Comparison of ENCODE assay signal across 8 cellular contexts in the genomic region with DNA sequence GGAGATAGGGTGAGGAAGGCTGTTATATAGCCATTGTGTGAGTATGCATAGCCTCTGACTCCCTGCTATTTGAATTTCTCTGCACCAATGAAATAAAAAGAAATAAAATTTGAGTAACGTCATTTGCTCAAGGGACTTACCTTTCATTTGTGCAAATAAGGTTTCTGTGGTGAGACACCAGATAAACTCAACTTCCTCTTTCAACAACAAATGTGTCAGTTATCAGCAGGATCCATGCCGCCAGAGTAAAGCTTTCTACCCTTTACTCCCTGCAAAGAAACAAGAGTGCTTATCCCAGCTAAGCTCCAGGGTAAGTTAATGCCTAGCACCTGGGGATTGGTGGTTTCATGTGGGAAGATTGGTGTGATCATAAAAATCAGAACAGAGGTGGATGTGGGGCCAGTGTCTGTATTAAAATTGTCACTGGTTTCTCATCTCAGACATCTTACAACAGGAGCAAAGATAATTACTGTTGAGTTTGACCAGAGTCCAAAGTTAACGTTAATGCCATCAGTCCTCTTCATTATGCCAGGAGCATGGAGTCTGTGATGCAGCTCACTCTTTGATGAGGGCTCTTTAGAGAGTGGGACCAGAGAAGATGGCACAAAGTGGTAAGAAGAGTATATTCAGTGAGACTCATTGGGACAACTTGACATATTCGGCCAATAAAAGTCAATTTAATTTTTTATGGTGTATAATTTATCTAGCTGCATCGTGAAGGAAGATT. TPM values are rescaled to one million over a fixed set of nuclear protein-coding genes. Genes with fewer than 3 reads are reported as not detected.
A peak's percentile ranks its signal among the peaks of the same experiment; 100 is the strongest.
DNase-seq lines count a peak whose midpoint lies in the region; ATAC-seq and TF ChIP-seq lines count a peak whose summit lies in the region.

A gene with protein sequence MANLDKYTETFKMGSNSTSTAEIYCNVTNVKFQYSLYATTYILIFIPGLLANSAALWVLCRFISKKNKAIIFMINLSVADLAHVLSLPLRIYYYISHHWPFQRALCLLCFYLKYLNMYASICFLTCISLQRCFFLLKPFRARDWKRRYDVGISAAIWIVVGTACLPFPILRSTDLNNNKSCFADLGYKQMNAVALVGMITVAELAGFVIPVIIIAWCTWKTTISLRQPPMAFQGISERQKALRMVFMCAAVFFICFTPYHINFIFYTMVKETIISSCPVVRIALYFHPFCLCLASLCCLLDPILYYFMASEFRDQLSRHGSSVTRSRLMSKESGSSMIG (plus strand): TSS at position 206 of the 727 bp plus-strand sequence. CDS start 15,130 bp downstream, outside the sequence.

- peaks cover 45% of the 10 kb centered on the region for H3K4me1 Mint-ChIP-seq in T-helper 1 cell treated with Interleukin-12 subunit alpha and Interleukin-12 subunit beta and Interleukin-4 antibody, amounts not matched to agents 30 μg/mL and 1 μg/mL, for 36 hours (ENCODE audit: low read depth)

- no peaks in the 10 kb centered on the region for H3K27me3 ChIP-seq in neutrophil
- H3K27me3 ChIP-seq in adrenal gland, result no peaks in the 10 kb centered on the region

- H3K36me3 ChIP-seq in neutrophil (no peaks in the 10 kb centered on the region), adrenal gland (replicated peaks in 1 of 2) (no peaks in the 10 kb centered on the region)

- 39 to 73% (median 60%) methylated on average over 5 of the region's 5 CpGs for WGBS in adrenal gland, 4 donors

- peak within 1 kb of the TSS; percentile 73 for H3K27ac ChIP-seq in neutrophil
- no peak within 1 kb of the TSS for H3K27ac ChIP-seq in adrenal gland

- intact Hi-C loops in adrenal gland (cut with DNase I), result no loop called here

- H3K27ac Mint-ChIP-seq in T-helper 1 cell treated with Interleukin-12 subunit alpha and Interleukin-12 subunit beta and Interleukin-4 antibody, amounts not matched to agents 30 μg/mL and 1 μg/mL, for 36 hours, result peak within 1 kb of the TSS; percentile 97

- H3K9me3 ChIP-seq in neutrophil (no peaks in the 10 kb centered on the region), adrenal gland (replicated peaks in 1 of 3) (no peaks in the 10 kb centered on the region)

- H3K4me3 ChIP-seq in neutrophil (ENCODE audit: low read depth in 1 of 2, low read length in 1 of 2), result peak within 1 kb of the TSS in 1 of 2 experiments; percentile 36
- no peak within 1 kb of the TSS for H3K4me3 ChIP-seq in adrenal gland

- peaks cover 29% of the 10 kb centered on the region for H3K36me3 Mint-ChIP-seq in T-helper 1 cell treated with Interleukin-12 subunit alpha and Interleukin-12 subunit beta and Interleukin-4 antibody, amounts not matched to agents 30 μg/mL and 1 μg/mL, for 36 hours (ENCODE audit: low read depth)

- DNase-seq in SIG-M5 treated with dmso at 0.1 percent for 504 hours (lab: John Stamatoyannopoulos, UW; ENCODE audit: unreplicated experiment) (peak; percentile 6), SIG-M5 (lab: John Stamatoyannopoulos, UW) (no peak), NCI-H187 treated with DMSO at 0.1 percent for 48 hours (lab: John Stamatoyannopoulos, UW) (no peak), adrenal gland (no peak), superior temporal gyrus (ENCODE audit: extremely low spot score) (no peak)

- ATAC-seq in HG02981 (IDR thresholded peaks at IDR 0.05; ENCODE audit: unreplicated experiment), result peak; percentile 72

- no peak for TF ChIP-seq CTCF in neutrophil (IDR thresholded peaks at IDR 0.05)
- TF ChIP-seq CTCF in adrenal gland (IDR thresholded peaks at IDR 0.05), result no peak

- no peaks in the 10 kb centered on the region for H3K9me3 Mint-ChIP-seq in T-helper 1 cell treated with Interleukin-12 subunit alpha and Interleukin-12 subunit beta and Interleukin-4 antibody, amounts not matched to agents 30 μg/mL and 1 μg/mL, for 36 hours

- peaks cover 19 to 58% of the 10 kb centered on the region in 2 experiments for H3K4me1 ChIP-seq in neutrophil (ENCODE audit: control insufficient read depth in 1 of 2, insufficient read depth in 1 of 2, low read depth in 1 of 2, low read length in 1 of 2)
- no peaks in the 10 kb centered on the region for H3K4me1 ChIP-seq in adrenal gland (replicated peaks in 1 of 2)

- peak within 1 kb of the TSS; percentile 96 for H3K4me3 Mint-ChIP-seq in T-helper 1 cell treated with Interleukin-12 subunit alpha and Interleukin-12 subunit beta and Interleukin-4 antibody, amounts not matched to agents 30 μg/mL and 1 μg/mL, for 36 hours

- TF ChIP-seq POLR2A in adrenal gland (IDR thresholded peaks at IDR 0.05), result no peak

- H3K27me3 Mint-ChIP-seq in T-helper 1 cell treated with Interleukin-12 subunit alpha and Interleukin-12 subunit beta and Interleukin-4 antibody, amounts not matched to agents 30 μg/mL and 1 μg/mL, for 36 hours (ENCODE audit: low read depth), result no peaks in the 10 kb centered on the region

RNA-seq across cellular contexts. Expression of the gene that starts here (rescaled TPM):
- total RNA-seq in adrenal gland, result 1 to 10 TPM in 1 of 8 donors, under 1 TPM in 3, not detected in 4; 0.21 to 1.5 (median 0.33) TPM
- under 1 TPM; 0.13 to 0.42 (median 0.16) TPM for polyA plus RNA-seq in adrenal gland
